Comparison of ENCODE assay signal across 8 cellular contexts in the genomic region with DNA sequence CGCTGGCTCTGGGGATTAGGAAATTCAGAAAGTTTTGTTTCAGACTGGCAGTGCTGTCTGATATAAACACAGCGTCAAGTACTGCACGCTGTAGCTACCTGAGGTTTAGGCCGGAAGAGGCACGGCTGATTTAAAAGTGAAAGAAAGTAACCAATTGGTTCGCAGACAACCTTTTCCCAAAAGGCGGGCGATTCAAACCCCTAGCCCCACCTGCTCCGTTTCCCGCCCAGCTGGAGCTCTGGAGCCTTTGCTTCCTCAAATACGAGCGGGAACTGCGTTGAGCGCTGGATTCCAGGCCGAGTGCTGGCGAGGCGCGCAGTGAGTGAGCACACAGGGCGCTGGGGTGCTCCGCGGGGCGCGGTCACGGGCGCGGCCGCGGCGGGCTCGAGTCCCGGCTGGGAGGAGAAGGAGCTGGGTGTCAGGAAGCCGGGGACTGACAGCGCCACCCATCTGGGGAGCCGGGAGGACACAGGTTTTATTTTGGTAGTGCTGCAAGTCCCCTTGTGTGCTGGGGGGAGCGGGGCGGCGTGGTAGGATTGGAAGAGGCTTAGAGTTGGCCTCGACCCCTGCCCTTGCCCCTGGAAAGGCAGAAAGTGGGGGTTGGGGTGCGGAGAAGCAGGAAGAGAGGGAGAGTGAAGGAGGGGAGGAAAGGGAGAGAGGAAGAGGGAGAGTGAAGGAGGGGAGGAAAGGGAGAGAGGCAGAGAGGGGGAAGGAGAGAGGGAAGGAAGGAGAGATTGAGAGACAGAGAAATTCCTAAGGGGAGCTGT.
DNase-seq lines count a peak whose midpoint lies in the region; ATAC-seq and TF ChIP-seq lines count a peak whose summit lies in the region.

No MANE protein-coding gene starts in this region.

- DNase-seq in NCI-H69 (lab: John Stamatoyannopoulos, UW) (peak; percentile 96), memory B cell (ENCODE audit: low spot score in 2 of 2) (peak; percentile 60)
- peak; percentile 32 to 44 for DNase-seq in activated CD8-positive, alpha-beta memory T cell treated with anti-CD3 and anti-CD28 coated beads for 4 hours (ENCODE audit: low read depth in 2 of 2)
- peak; percentile 29 for DNase-seq in stimulated activated CD8-positive, alpha-beta memory T cell treated with anti-CD3 and anti-CD28 coated beads, Interleukin-12 subunit alpha, Interleukin-12 subunit beta, amount 100 ng/mL, for 4 hours (ENCODE audit: low read depth)

- peaks cover 5% of the 10 kb centered on the region; the same call in 1 of the 2 replicates for H4K20me1 ChIP-seq in BLaER1

- peak; percentile 54 for ATAC-seq in HG03442 (IDR thresholded peaks at IDR 0.05; ENCODE audit: unreplicated experiment)
- ATAC-seq in memory B cell (ENCODE audit: low read depth): peak; percentile 63

- TF ChIP-seq POLR2A in GM19193 (IDR thresholded peaks at IDR 0.05; ENCODE audit: extremely low read depth, insufficient read depth, insufficient read length): peak; percentile 78

- peak overlapping the region; percentile 79 for H3K4me3 ChIP-seq in BLaER1
- peak overlapping the region; percentile 92 for H3K4me3 ChIP-seq in endocrine pancreas (ENCODE audit: control insufficient read depth, insufficient read depth, low read length)

- H3K27ac ChIP-seq in BLaER1: peak overlapping the region; percentile 88

- H3K27me3 ChIP-seq in BLaER1 (no peaks in the 10 kb centered on the region), endocrine pancreas (ENCODE audit: control insufficient read depth, insufficient read depth, low read length) (no peaks in the 10 kb centered on the region)

- H3K4me2 ChIP-seq in BLaER1: peak overlapping the region; percentile 95

- H3K36me3 ChIP-seq in BLaER1 (peaks cover 19% of the 10 kb centered on the region), endocrine pancreas (ENCODE audit: control insufficient read depth, insufficient read depth, low read length) (no peaks in the 10 kb centered on the region)

- H3K9me3 Mint-ChIP-seq in memory B cell: no peaks in the 10 kb centered on the region

- peaks cover 65% of the 10 kb centered on the region for H3K4me1 Mint-ChIP-seq in memory B cell

- peak overlapping the region; percentile 87 for H3K9ac ChIP-seq in BLaER1
- H3K9ac ChIP-seq in endocrine pancreas (ENCODE audit: control insufficient read depth, insufficient read depth, low read length): no peak overlapping the region

- no peaks in the 10 kb centered on the region for H3K9me3 ChIP-seq in BLaER1
- H3K9me3 ChIP-seq in endocrine pancreas (ENCODE audit: control insufficient read depth, low read length): no peaks in the 10 kb centered on the region

- H3K27ac Mint-ChIP-seq in memory B cell: peak overlapping the region; percentile 97

- H3K36me3 Mint-ChIP-seq in memory B cell: no peaks in the 10 kb centered on the region

- H3K4me1 ChIP-seq in BLaER1 (peaks cover 66% of the 10 kb centered on the region), endocrine pancreas (ENCODE audit: control insufficient read depth, insufficient read depth, low read length) (peaks cover 7% of the 10 kb centered on the region)

- peak overlapping the region; percentile 99 for H3K4me3 Mint-ChIP-seq in memory B cell

- no peaks in the 10 kb centered on the region for H3K27me3 Mint-ChIP-seq in memory B cell

Comparison
In these comparisons a context has a peak if more than half of its experiments do, and no peak if none do; other contexts are left out.
1. Peak in every context shown above with its lines: DNase-seq, ATAC-seq, H3K4me3 ChIP-seq and H3K27ac ChIP-seq.
2. DNase-seq: peak in every context shown above with its lines; median percentile 96 in NCI-H69; 60 in memory B cell; 38 in activated CD8-positive, alpha-beta memory T cell treated with anti-CD3 and anti-CD28 coated beads for 4 hours; 29 in stimulated activated CD8-positive, alpha-beta memory T cell treated with anti-CD3 and anti-CD28 coated beads, Interleukin-12 subunit alpha, Interleukin-12 subunit beta, amount 100 ng/mL, for 4 hours.